1 cellular context compared by ENCODE assay signal in the genomic region with DNA sequence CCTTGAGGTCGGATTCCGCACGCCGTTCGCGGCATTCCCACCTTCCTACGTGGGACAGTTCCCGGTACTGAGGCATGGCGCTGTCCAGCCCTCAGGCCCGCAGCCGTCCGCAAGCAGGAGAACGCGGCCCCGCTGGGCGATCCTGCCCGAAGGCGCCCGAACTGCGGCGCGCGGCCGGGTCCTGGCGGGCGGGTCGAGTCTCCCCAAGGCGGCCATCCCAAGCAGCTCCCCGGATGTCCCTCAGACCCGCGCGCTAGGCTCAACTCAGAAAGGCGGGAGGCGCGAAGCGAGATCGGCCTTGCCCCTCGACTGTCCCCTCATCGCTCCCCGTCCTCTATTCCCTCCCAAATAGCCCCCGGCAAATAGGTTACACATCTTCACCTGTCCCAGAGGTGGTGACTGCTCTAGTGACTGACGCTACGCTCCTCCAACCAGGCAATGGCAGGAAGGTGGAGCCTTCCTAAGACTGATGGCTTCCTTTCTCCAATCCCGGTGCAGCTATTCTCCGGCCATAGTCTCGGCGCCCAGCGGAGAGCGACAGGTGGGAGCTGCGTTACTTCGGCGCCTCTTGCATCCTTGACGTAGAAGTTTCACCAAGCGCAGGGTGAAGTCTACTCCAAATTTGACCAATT.
A peak's percentile ranks its signal among the peaks of the same experiment; 100 is the strongest.
TF ChIP-seq lines count a peak whose summit lies in the region.

No MANE protein-coding gene starts in this region.

TF ChIP-seq in A549, 52 proteins besides CTCF, POLR2A, EP300 and RAD21 (continued from another document):
- TF ChIP-seq MAX (IDR thresholded peaks at IDR 0.05) = peak; percentile 71
- no peak for TF ChIP-seq ZFP36 (IDR thresholded peaks at IDR 0.05; ENCODE audit: borderline replicate concordance, partially characterized antibody)
- TF ChIP-seq FOSB (CRISPR knock-in tag; IDR thresholded peaks at IDR 0.05) = no peak
- no peak for TF ChIP-seq MYC (IDR thresholded peaks at IDR 0.05; ENCODE audit: borderline replicate concordance, low read length)
- peak; percentile 3; the same call in 1 of the 2 replicates for TF ChIP-seq HDAC2 (IDR thresholded peaks at IDR 0.05)
- TF ChIP-seq PHF8 (IDR thresholded peaks at IDR 0.05; ENCODE audit: borderline replicate concordance, low read depth) = peak; percentile 63
- no peak for TF ChIP-seq ZNF302 (CRISPR knock-in tag; IDR thresholded peaks at IDR 0.05)
- TF ChIP-seq CEBPB (IDR thresholded peaks at IDR 0.05) = no peak
- TF ChIP-seq, protein P1, sequence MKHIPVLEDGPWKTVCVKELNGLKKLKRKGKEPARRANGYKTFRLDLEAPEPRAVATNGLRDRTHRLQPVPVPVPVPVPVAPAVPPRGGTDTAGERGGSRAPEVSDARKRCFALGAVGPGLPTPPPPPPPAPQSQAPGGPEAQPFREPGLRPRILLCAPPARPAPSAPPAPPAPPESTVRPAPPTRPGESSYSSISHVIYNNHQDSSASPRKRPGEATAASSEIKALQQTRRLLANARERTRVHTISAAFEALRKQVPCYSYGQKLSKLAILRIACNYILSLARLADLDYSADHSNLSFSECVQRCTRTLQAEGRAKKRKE (CRISPR knock-in tag; IDR thresholded peaks at IDR 0.05; ENCODE audit: low read depth) = no peak; the same call in 1 of the 2 replicates
- TF ChIP-seq TFCP2L1 (CRISPR knock-in tag; IDR thresholded peaks at IDR 0.05) = no peak; the same call in 1 of the 2 replicates
- TF ChIP-seq, protein P2, sequence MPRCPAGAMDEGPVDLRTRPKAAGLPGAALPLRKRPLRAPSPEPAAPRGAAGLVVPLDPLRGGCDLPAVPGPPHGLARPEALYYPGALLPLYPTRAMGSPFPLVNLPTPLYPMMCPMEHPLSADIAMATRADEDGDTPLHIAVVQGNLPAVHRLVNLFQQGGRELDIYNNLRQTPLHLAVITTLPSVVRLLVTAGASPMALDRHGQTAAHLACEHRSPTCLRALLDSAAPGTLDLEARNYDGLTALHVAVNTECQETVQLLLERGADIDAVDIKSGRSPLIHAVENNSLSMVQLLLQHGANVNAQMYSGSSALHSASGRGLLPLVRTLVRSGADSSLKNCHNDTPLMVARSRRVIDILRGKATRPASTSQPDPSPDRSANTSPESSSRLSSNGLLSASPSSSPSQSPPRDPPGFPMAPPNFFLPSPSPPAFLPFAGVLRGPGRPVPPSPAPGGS (IDR thresholded peaks at IDR 0.05) = no peak; the same call in 2 of the 3 replicates
- peak; percentile 48; the same call in 1 of the 2 replicates for TF ChIP-seq E2F6 (IDR thresholded peaks at IDR 0.05; ENCODE audit: borderline replicate concordance, low read depth)
- TF ChIP-seq ZSCAN20 (CRISPR knock-in tag; IDR thresholded peaks at IDR 0.05) = no peak
- no peak for TF ChIP-seq TP53 (CRISPR knock-in tag; IDR thresholded peaks at IDR 0.05)
- TF ChIP-seq HOXA7 (CRISPR knock-in tag; IDR thresholded peaks at IDR 0.05) = no peak
- TF ChIP-seq MAFK (IDR thresholded peaks at IDR 0.05; ENCODE audit: partially characterized antibody) = no peak
- no peak for TF ChIP-seq SMC3 (IDR thresholded peaks at IDR 0.05)
- no peak for TF ChIP-seq CBX8 (IDR thresholded peaks at IDR 0.05)
- no peak for TF ChIP-seq HEYL (CRISPR knock-in tag; IDR thresholded peaks at IDR 0.05)
- peak; percentile 94 for TF ChIP-seq PBX3 (IDR thresholded peaks at IDR 0.05)
- no peak for TF ChIP-seq NPAS2 (CRISPR knock-in tag; IDR thresholded peaks at IDR 0.05; ENCODE audit: borderline replicate concordance)
- no peak; the same call in 1 of the 2 replicates for TF ChIP-seq GATA3 (IDR thresholded peaks at IDR 0.05; ENCODE audit: borderline replicate concordance)
- no peak for TF ChIP-seq RCOR1 (IDR thresholded peaks at IDR 0.05; ENCODE audit: low read depth, low read length)
- TF ChIP-seq, protein P3, sequence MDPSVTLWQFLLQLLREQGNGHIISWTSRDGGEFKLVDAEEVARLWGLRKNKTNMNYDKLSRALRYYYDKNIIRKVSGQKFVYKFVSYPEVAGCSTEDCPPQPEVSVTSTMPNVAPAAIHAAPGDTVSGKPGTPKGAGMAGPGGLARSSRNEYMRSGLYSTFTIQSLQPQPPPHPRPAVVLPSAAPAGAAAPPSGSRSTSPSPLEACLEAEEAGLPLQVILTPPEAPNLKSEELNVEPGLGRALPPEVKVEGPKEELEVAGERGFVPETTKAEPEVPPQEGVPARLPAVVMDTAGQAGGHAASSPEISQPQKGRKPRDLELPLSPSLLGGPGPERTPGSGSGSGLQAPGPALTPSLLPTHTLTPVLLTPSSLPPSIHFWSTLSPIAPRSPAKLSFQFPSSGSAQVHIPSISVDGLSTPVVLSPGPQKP (IDR thresholded peaks at IDR 0.05; ENCODE audit: low read depth, low read length) = no peak
- no peak for TF ChIP-seq HMGXB4 (CRISPR knock-in tag; IDR thresholded peaks at IDR 0.05; ENCODE audit: borderline replicate concordance)
- TF ChIP-seq HOXB5 (CRISPR knock-in tag; IDR thresholded peaks at IDR 0.05) = peak; percentile 73; the same call in 1 of the 2 replicates
- TF ChIP-seq, protein P4, sequence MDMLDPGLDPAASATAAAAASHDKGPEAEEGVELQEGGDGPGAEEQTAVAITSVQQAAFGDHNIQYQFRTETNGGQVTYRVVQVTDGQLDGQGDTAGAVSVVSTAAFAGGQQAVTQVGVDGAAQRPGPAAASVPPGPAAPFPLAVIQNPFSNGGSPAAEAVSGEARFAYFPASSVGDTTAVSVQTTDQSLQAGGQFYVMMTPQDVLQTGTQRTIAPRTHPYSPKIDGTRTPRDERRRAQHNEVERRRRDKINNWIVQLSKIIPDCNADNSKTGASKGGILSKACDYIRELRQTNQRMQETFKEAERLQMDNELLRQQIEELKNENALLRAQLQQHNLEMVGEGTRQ (IDR thresholded peaks at IDR 0.05) = no peak
- no peak for TF ChIP-seq EHF (CRISPR knock-in tag; IDR thresholded peaks at IDR 0.05)
- TF ChIP-seq CHD2 (IDR thresholded peaks at IDR 0.05; ENCODE audit: low read length, partially characterized antibody) = no peak
- no peak for TF ChIP-seq CBX2 (IDR thresholded peaks at IDR 0.05; ENCODE audit: borderline replicate concordance, low read depth)
- TF ChIP-seq, protein P5, sequence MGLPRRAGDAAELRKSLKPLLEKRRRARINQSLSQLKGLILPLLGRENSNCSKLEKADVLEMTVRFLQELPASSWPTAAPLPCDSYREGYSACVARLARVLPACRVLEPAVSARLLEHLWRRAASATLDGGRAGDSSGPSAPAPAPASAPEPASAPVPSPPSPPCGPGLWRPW (IDR thresholded peaks at IDR 0.05) = no peak
TF ChIP-seq in A549: peak in this region for 9.
